In genomic region chr9:76687861-76688374, GRCh38 we compare ENCODE assay signal across 11 cellular contexts.
A peak's percentile ranks its signal among the peaks of the same experiment; 100 is the strongest.
DNase-seq lines count a peak whose midpoint lies in the region; ATAC-seq and TF ChIP-seq lines count a peak whose summit lies in the region.
"Had no signal": no experiment of that assay in that cellular context is flagged by ENCODE, and none has a peak within 500 bp of the region (broad histone marks: within the 10 kb centered on the region; RNA-seq: fewer than 3 reads in every experiment).

No MANE protein-coding gene starts in this region.

- no peaks in the 10 kb centered on the region for H3K9me3 ChIP-seq in thoracic aorta

- in situ Hi-C loops in SK-MEL-5 (cut with HindIII; ENCODE audit: low pct_unique_long_range_greater_than_20kb, low sequenced_read_pairs), result no loop called here

- no peak overlapping the region for H3K4me3 ChIP-seq in thoracic aorta

- no peaks in the 10 kb centered on the region for H3K36me3 Mint-ChIP-seq in activated naive CD8-positive, alpha-beta T cell treated with anti-CD3 and anti-CD28 coated beads, Interleukin-2, amount 50 U/mL, for 24 hours (ENCODE audit: low read depth)
- H3K36me3 Mint-ChIP-seq in activated naive CD8-positive, alpha-beta T cell treated with anti-CD3 and anti-CD28 coated beads for 36 hours, result no peaks in the 10 kb centered on the region

- no peak for TF ChIP-seq CTCF in thoracic aorta (IDR thresholded peaks at IDR 0.05)

- DNase-seq in activated naive CD8-positive, alpha-beta T cell treated with anti-CD3 and anti-CD28 coated beads, Interleukin-2, amount 50 U/mL, for 24 hours, result peak; percentile 11
- DNase-seq in activated naive CD8-positive, alpha-beta T cell treated with anti-CD3 and anti-CD28 coated beads for 36 hours, result no peak
- DNase-seq in SK-MEL-5 (ENCODE audit: low read depth, low spot score) (peak; percentile 24), glomerular endothelial cell (ENCODE audit: extremely low read depth, low read depth, low spot score) (peak; percentile 88), thoracic aorta (ENCODE audit: low spot score) (peak; percentile 38), D341Med (ENCODE audit: low spot score) (no peak), HT-29 (ENCODE audit: low spot score) (no peak)
- DNase-seq: activated naive CD4-positive, alpha-beta T cell; DND-41; NCI-H748 treated with DMSO at 0.1 percent for 48 hours had no signal

- peaks cover 30% of the 10 kb centered on the region for H3K27me3 Mint-ChIP-seq in activated naive CD8-positive, alpha-beta T cell treated with anti-CD3 and anti-CD28 coated beads, Interleukin-2, amount 50 U/mL, for 24 hours
- peaks cover 40% of the 10 kb centered on the region for H3K27me3 Mint-ChIP-seq in activated naive CD8-positive, alpha-beta T cell treated with anti-CD3 and anti-CD28 coated beads for 36 hours

- peak overlapping the region; percentile 71 for H3K27ac Mint-ChIP-seq in activated naive CD8-positive, alpha-beta T cell treated with anti-CD3 and anti-CD28 coated beads, Interleukin-2, amount 50 U/mL, for 24 hours
- no peak overlapping the region for H3K27ac Mint-ChIP-seq in activated naive CD8-positive, alpha-beta T cell treated with anti-CD3 and anti-CD28 coated beads for 36 hours

- H3K36me3 ChIP-seq in thoracic aorta, result no peaks in the 10 kb centered on the region

- no peaks in the 10 kb centered on the region for H3K27me3 ChIP-seq in thoracic aorta (replicated peaks; ENCODE audit: insufficient read depth)

- peak; percentile 90 for ATAC-seq in activated naive CD8-positive, alpha-beta T cell treated with anti-CD3 and anti-CD28 coated beads, Interleukin-2, amount 50 U/mL, for 24 hours
- ATAC-seq in thoracic aorta (ENCODE audit: insufficient number of reproducible peaks, low FRiP score, low read depth), result peak; percentile 74
- no peak for ATAC-seq in GM19467 (IDR thresholded peaks at IDR 0.05; ENCODE audit: unreplicated experiment)

- no peak overlapping the region for H3K4me3 Mint-ChIP-seq in activated naive CD8-positive, alpha-beta T cell treated with anti-CD3 and anti-CD28 coated beads, Interleukin-2, amount 50 U/mL, for 24 hours
- H3K4me3 Mint-ChIP-seq in activated naive CD8-positive, alpha-beta T cell treated with anti-CD3 and anti-CD28 coated beads for 36 hours, result no peak overlapping the region

- peak overlapping the region; percentile 62 to 76 for H3K27ac ChIP-seq in thoracic aorta

- H3K4me1 ChIP-seq in thoracic aorta (ENCODE audit: control insufficient read depth in 1 of 2, low read depth in 2 of 2), result peaks cover 13 to 63% of the 10 kb centered on the region in 2 donors

- no peaks in the 10 kb centered on the region for H3K9me3 Mint-ChIP-seq in activated naive CD8-positive, alpha-beta T cell treated with anti-CD3 and anti-CD28 coated beads, Interleukin-2, amount 50 U/mL, for 24 hours
- no peaks in the 10 kb centered on the region for H3K9me3 Mint-ChIP-seq in activated naive CD8-positive, alpha-beta T cell treated with anti-CD3 and anti-CD28 coated beads for 36 hours

- peaks cover 21% of the 10 kb centered on the region for H3K4me1 Mint-ChIP-seq in activated naive CD8-positive, alpha-beta T cell treated with anti-CD3 and anti-CD28 coated beads, Interleukin-2, amount 50 U/mL, for 24 hours
- peaks cover 16% of the 10 kb centered on the region for H3K4me1 Mint-ChIP-seq in activated naive CD8-positive, alpha-beta T cell treated with anti-CD3 and anti-CD28 coated beads for 36 hours

Comparison
In these comparisons a context has a peak if more than half of its experiments do, and no peak if none do; other contexts are left out.
1. DNase-seq: peak in activated naive CD8-positive, alpha-beta T cell treated with anti-CD3 and anti-CD28 coated beads, Interleukin-2, amount 50 U/mL, for 24 hours (single experiment), SK-MEL-5 (single experiment), glomerular endothelial cell (single experiment) and thoracic aorta (single experiment); none in activated naive CD8-positive, alpha-beta T cell treated with anti-CD3 and anti-CD28 coated beads for 36 hours (single experiment), D341Med (single experiment) and HT-29 (single experiment).